ENCODE assay signal across 33 cellular contexts in the genomic region with DNA sequence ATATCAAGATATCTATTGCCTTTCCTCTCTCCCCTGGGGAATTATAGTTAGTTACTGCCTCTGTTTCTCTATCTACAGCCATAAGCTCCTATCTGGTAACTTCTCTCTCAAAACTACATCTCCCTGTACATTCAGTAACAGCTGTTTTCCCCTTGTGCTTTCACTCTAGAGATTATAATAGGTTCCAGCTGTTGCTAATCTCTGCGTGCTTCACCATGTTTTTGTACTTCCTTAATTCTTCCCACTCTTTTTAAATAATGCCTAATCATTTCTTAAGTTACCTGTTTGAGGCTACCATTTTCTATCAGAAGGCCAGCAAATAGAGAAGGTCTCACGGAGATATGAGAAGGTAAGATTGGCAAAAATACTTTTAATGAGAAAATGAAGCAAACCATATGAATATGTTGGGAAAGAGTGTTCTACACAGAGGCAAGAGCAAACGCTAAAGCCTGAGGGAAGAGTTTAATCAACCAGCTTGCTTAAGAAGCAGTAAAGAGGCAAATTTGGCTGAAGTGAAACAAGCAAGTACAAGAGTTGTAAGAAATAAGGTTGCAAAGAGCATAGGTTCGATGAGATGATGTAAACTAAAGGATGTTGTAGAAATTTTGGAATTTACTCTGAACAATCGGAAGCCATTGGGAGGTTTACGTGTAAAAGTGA.
DNase-seq lines count a peak whose midpoint lies in the region; ATAC-seq and TF ChIP-seq lines count a peak whose summit lies in the region.
"Had no signal": no experiment of that assay in that cellular context is flagged by ENCODE, and none has a peak within 500 bp of the region (broad histone marks: within the 10 kb centered on the region; RNA-seq: fewer than 3 reads in every experiment).

No MANE protein-coding gene starts in this region.

- no peak for DNase-seq in left ventricle myocardium superior
- no peak for DNase-seq in heart right ventricle
- DNase-seq in fibroblast of the aortic adventitia (ENCODE audit: low read depth), result peak; percentile 35
- DNase-seq in BE2C, result no peak
- DNase-seq in activated CD8-positive, alpha-beta memory T cell treated with anti-CD3 and anti-CD28 coated beads, Interleukin-2, amount 50 U/mL, for 4 hours, result no peak
- DNase-seq in right lobe of liver, result no peak
- DNase-seq in hippocampal formation (lab: John Stamatoyannopoulos, UW), result no peak
- DNase-seq: activated B cell treated with CpG ODN at 0.5 μM for 24 hours; activated CD4-positive, alpha-beta T cell treated with anti-CD3 and anti-CD28 coated beads, Interleukin-2, amount 50 U/mL, for 1 hour; activated CD8-positive, alpha-beta memory T cell treated with anti-CD3 and anti-CD28 coated beads, Interleukin-2, amount 10 ng/mL, durations not matched to agents 7 days and 5 days; activated naive CD8-positive, alpha-beta T cell treated with anti-CD3 and anti-CD28 coated beads, Interleukin-2, amount 50 U/mL, for 24 hours; activated T-cell treated with anti-CD3 and anti-CD28 coated beads, Interleukin-2, amount 50 U/mL, for 48 hours; cortex of kidney; DMS 273 treated with DMSO at 0.1 percent for 48 hours; effector memory CD8-positive, alpha-beta T cell; EL; H7; islet precursor cell; Kasumi-1; left lung; mesenchymal stem cell; NCI-H1417; NCI-H2029 treated with DMSO at 0.1 percent for 48 hours; NCI-H524 treated with DMSO at 0.1 percent for 48 hours; posterior cingulate gyrus; spleen; stimulated activated CD4-positive, alpha-beta T cell treated with anti-CD3 and anti-CD28 coated beads, Interleukin-2, amount 100 ng/mL, for 24 hours; stimulated activated naive CD8-positive, alpha-beta T cell treated with anti-CD3 and anti-CD28 coated beads, Interleukin-15, Interleukin-2, amounts not matched to agents 100 U/mL and 50 U/mL, for 24 hours; upper lobe of right lung had no signal

- peaks cover 0 to 3% (median 0%) of the 10 kb centered on the region in 11 donors for H3K9me3 ChIP-seq in heart right ventricle
- H3K9me3 ChIP-seq in BE2C, result no peaks in the 10 kb centered on the region
- no peaks in the 10 kb centered on the region for H3K9me3 ChIP-seq in right lobe of liver
- H3K9me3 ChIP-seq: left lung, right atrium auricular region, SJSA1, spleen, upper lobe of right lung had no signal

- no peak overlapping the region for H3K4me3 ChIP-seq in heart right ventricle
- H3K4me3 ChIP-seq in fibroblast of the aortic adventitia (ENCODE audit: low read depth, low read length), result no peak overlapping the region
- no peak overlapping the region for H3K4me3 ChIP-seq in BE2C (ENCODE audit: low read depth, low read length)
- H3K4me3 ChIP-seq in right lobe of liver, result no peak overlapping the region
- H3K4me3 ChIP-seq: left lung, right atrium auricular region, SJSA1, spleen, upper lobe of right lung had no signal

- intact Hi-C loops in left ventricle myocardium superior (cut with micrococcal nuclease) (no loop called here), heart right ventricle (cut with DNase I) (no loop called here), right lobe of liver (cut with DNase I) (no loop called here)

- no peaks in the 10 kb centered on the region for H3K4me1 ChIP-seq in heart right ventricle
- H3K4me1 ChIP-seq in BE2C, result peaks cover 4% of the 10 kb centered on the region
- H3K4me1 ChIP-seq in right lobe of liver, result no peaks in the 10 kb centered on the region
- H3K4me1 ChIP-seq: left lung, right atrium auricular region, SJSA1, spleen, upper lobe of right lung had no signal

- no peak for TF ChIP-seq POLR2A in right lobe of liver (IDR thresholded peaks at IDR 0.05)

- H3K27me3 ChIP-seq in heart right ventricle (no peaks in the 10 kb centered on the region), BE2C (no peaks in the 10 kb centered on the region), right lobe of liver (no peaks in the 10 kb centered on the region)
- H3K27me3 ChIP-seq: left lung, right atrium auricular region, SJSA1, spleen, upper lobe of right lung had no signal

- WGBS in heart right ventricle, 2 donors, result 75 to 77% methylated on average over 6 of the region's 6 CpGs
- WGBS in right lobe of liver (ENCODE audit: insufficient coverage, low coverage, low lambda C conversion rate, missing lambda C conversion rate), result 51% methylated on average over 6 of the region's 6 CpGs

- H3K36me3 ChIP-seq in heart right ventricle (no peaks in the 10 kb centered on the region), BE2C (no peaks in the 10 kb centered on the region), right lobe of liver (no peaks in the 10 kb centered on the region)
- H3K36me3 ChIP-seq: left lung, right atrium auricular region, SJSA1, spleen, upper lobe of right lung had no signal

- TF ChIP-seq CTCF in heart right ventricle (IDR thresholded peaks at IDR 0.05) (no peak), fibroblast of the aortic adventitia (IDR thresholded peaks at IDR 0.05; ENCODE audit: insufficient read depth, low read length) (no peak), BE2C (IDR thresholded peaks at IDR 0.05; ENCODE audit: low read depth, low read length) (no peak), right lobe of liver (IDR thresholded peaks at IDR 0.05) (no peak)

- ATAC-seq in left ventricle myocardium superior (peak; percentile 21), heart right ventricle (no peak), SK-N-SH treated with all-trans-retinoic acid at 6 μM for 48 hours (no peak), right lobe of liver (no peak)
- ATAC-seq: activated CD8-positive, alpha-beta memory T cell treated with anti-CD3 and anti-CD28 coated beads, Interleukin-2, amount 10 ng/mL, durations not matched to agents 7 days and 5 days; activated naive CD8-positive, alpha-beta T cell treated with anti-CD3 and anti-CD28 coated beads, Interleukin-2, amount 50 U/mL, for 24 hours; effector memory CD8-positive, alpha-beta T cell; left lung; stimulated activated naive CD8-positive, alpha-beta T cell treated with anti-CD3 and anti-CD28 coated beads, Interleukin-15, Interleukin-2, amounts not matched to agents 100 U/mL and 50 U/mL, for 24 hours; upper lobe of right lung had no signal

- H3K27ac ChIP-seq in heart right ventricle (no peak overlapping the region), right lobe of liver (no peak overlapping the region)
- H3K27ac ChIP-seq: left lung, right atrium auricular region, RWPE1, SJSA1, spleen, upper lobe of right lung had no signal

TF ChIP-seq in SK-N-SH treated with all-trans-retinoic acid at 6 μM for 48 hours, 23 proteins besides CTCF, POLR2A, EP300 and RAD21:
- TF ChIP-seq, protein P1, sequence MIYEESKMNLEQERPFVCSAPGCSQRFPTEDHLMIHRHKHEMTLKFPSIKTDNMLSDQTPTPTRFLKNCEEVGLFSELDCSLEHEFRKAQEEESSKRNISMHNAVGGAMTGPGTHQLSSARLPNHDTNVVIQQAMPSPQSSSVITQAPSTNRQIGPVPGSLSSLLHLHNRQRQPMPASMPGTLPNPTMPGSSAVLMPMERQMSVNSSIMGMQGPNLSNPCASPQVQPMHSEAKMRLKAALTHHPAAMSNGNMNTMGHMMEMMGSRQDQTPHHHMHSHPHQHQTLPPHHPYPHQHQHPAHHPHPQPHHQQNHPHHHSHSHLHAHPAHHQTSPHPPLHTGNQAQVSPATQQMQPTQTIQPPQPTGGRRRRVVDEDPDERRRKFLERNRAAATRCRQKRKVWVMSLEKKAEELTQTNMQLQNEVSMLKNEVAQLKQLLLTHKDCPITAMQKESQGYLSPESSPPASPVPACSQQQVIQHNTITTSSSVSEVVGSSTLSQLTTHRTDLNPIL (CRISPR knock-in tag; IDR thresholded peaks at IDR 0.05; ENCODE audit: low read depth), result no peak
- TF ChIP-seq TCF4 (CRISPR knock-in tag; IDR thresholded peaks at IDR 0.05; ENCODE audit: borderline replicate concordance), result peak; percentile 60; the same call in 1 of the 2 replicates
TF ChIP-seq in SK-N-SH treated with all-trans-retinoic acid at 6 μM for 48 hours: peak in this region for 1.
